Comparison of ENCODE assay signal across 7 cellular contexts in genomic region chr11:32891657-32892354, GRCh38. TPM values are rescaled to one million over a fixed set of nuclear protein-coding genes. Genes with fewer than 3 reads are reported as not detected.
DNase-seq lines count a peak whose midpoint lies in the region.

No MANE protein-coding gene starts in this region.

- no peaks in the 10 kb centered on the region for H3K9me3 Mint-ChIP-seq in activated CD4-positive, alpha-beta memory T cell treated with anti-CD3 and anti-CD28 coated beads for 36 hours

- POLR2A ChIA-PET in activated CD4-positive, alpha-beta memory T cell treated with anti-CD3 and anti-CD28 coated beads for 36 hours (lab: Charles Lee): interaction anchor here (0.6 to 1.2 kb wide), 7 partner anchors 13 to 169 kb away, joined by 3 to 5 read pairs (median 3); no protein-coding TSS in a partner anchor

- H3K27ac ChIP-seq in KOPT-K1 (ENCODE audit: low read depth, low read length, poor library complexity, severe bottlenecking) (peak overlapping the region; percentile 91), skin epidermis (peak overlapping the region; percentile 87 to 99 (median 96))

- peak overlapping the region; percentile 78 for H3K4me3 Mint-ChIP-seq in activated CD4-positive, alpha-beta memory T cell treated with anti-CD3 and anti-CD28 coated beads for 36 hours

- H3K4me3 ChIP-seq in skin epidermis: peak overlapping the region; percentile 82 to 98 (median 91)

- peak; percentile 23 for DNase-seq in EH (ENCODE audit: low read depth)
- DNase-seq in activated CD4-positive, alpha-beta memory T cell treated with anti-CD3 and anti-CD28 coated beads for 36 hours: no peak
- DNase-seq in hepatic stellate cell (ENCODE audit: low spot score): peak; percentile 5
- no peak for DNase-seq in GDM1 (lab: John Stamatoyannopoulos, UW)
- no peak for DNase-seq in HCEC 1CT

- H3K9me3 ChIP-seq in KOPT-K1 (ENCODE audit: insufficient read depth, low read length, poor library complexity, severe bottlenecking): no peaks in the 10 kb centered on the region

- H3K27me3 Mint-ChIP-seq in activated CD4-positive, alpha-beta memory T cell treated with anti-CD3 and anti-CD28 coated beads for 36 hours: no peaks in the 10 kb centered on the region

- H3K36me3 Mint-ChIP-seq in activated CD4-positive, alpha-beta memory T cell treated with anti-CD3 and anti-CD28 coated beads for 36 hours: no peaks in the 10 kb centered on the region

- CTCF ChIA-PET in activated CD4-positive, alpha-beta memory T cell treated with anti-CD3 and anti-CD28 coated beads for 36 hours (lab: Charles Lee): interaction anchor here (0.7 to 1.1 kb wide), 3 partner anchors 21 to 172 kb away, joined by 3 read pairs; no protein-coding TSS in a partner anchor

- H3K27ac Mint-ChIP-seq in activated CD4-positive, alpha-beta memory T cell treated with anti-CD3 and anti-CD28 coated beads for 36 hours: peak overlapping the region; percentile 89

- no peaks in the 10 kb centered on the region for H3K36me3 ChIP-seq in KOPT-K1 (ENCODE audit: insufficient read depth, low read length)

- H3K4me1 Mint-ChIP-seq in activated CD4-positive, alpha-beta memory T cell treated with anti-CD3 and anti-CD28 coated beads for 36 hours (ENCODE audit: low read depth): peaks cover 28% of the 10 kb centered on the region

- intact Hi-C loops in activated CD4-positive, alpha-beta memory T cell treated with anti-CD3 and anti-CD28 coated beads for 36 hours (cut with micrococcal nuclease): loop anchor here (1.0 to 5.0 kb wide), 6 partner anchors 65 to 367 kb away; partner anchors contain the start of genes CSTF3, EIF3M and PRRG4

RNA-seq across cellular contexts. Expression of gene QSER1, which starts 0.8 kb away (rescaled TPM):
- total RNA-seq in activated CD4-positive, alpha-beta memory T cell treated with anti-CD3 and anti-CD28 coated beads for 36 hours: 10 to 100 TPM in 1 of 2 experiments, 1 to 10 TPM in 1; 8.3 to 10.9 TPM

Comparison
In these comparisons a context has a peak if more than half of its experiments do, and no peak if none do; other contexts are left out.
1. DNase-seq: peak in EH (single experiment) and hepatic stellate cell (single experiment); none in activated CD4-positive, alpha-beta memory T cell treated with anti-CD3 and anti-CD28 coated beads for 36 hours (single experiment), GDM1 (single experiment) and HCEC 1CT (single experiment).